Comparison of ENCODE assay signal across 17 cellular contexts in the genomic region with DNA sequence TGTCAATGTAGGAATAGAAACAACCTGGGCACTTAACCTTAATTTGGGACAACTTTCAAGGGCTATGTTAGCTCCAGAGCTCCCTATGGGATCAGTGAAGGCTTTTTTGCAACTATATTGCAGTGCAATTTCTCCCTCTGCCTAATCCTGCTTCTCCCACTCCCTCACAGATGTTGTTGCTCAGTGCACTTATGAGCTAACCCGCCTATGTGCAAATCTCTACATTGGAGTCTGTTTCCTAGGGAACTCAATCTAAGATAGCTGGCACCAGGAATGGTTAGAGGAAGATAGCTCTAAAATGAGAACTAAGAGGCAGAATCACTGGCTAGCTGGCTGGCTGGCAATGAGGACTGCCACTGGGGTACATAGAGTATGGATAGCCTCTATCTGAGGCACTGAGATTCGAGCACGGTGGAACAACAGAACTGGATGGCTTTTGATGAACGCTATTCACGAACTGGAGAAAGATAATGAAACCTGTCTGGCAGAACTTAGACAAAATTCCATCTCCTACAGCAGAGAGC.
"Had no signal": no experiment of that assay in that cellular context is flagged by ENCODE, and none has a peak within 500 bp of the region (broad histone marks: within the 10 kb centered on the region; RNA-seq: fewer than 3 reads in every experiment).

No MANE protein-coding gene starts in this region.

- H3K4me3 Mint-ChIP-seq: activated CD4-positive, alpha-beta memory T cell treated with anti-CD3 and anti-CD28 coated beads, Interleukin-2, amount 10 ng/mL, durations not matched to agents 7 days and 5 days; activated T-cell treated with anti-CD3 and anti-CD28 coated beads, Interleukin-2, amount 50 U/mL, for 72 hours had no signal

- H3K27me3 ChIP-seq: body of pancreas, spleen, tibial artery had no signal

- H3K27ac ChIP-seq: body of pancreas, tibial artery had no signal

- DNase-seq: activated CD4-positive, alpha-beta memory T cell treated with anti-CD3 and anti-CD28 coated beads, Interleukin-2, amount 10 ng/mL, durations not matched to agents 7 days and 5 days; activated CD4-positive, alpha-beta T cell treated with anti-CD3 and anti-CD28 coated beads for 48 hours; activated CD4-positive, CD25-positive, alpha-beta regulatory T cell; activated gamma-delta T cell treated with Interleukin-2 at 50 U/mL for 16 hours; activated T-cell treated with anti-CD3 and anti-CD28 coated beads, Interleukin-2, amount 50 U/mL, for 72 hours; amniotic stem cell; body of pancreas; erythroblast; foreskin melanocyte; retina; spleen; stimulated activated naive CD4-positive, alpha-beta T cell; T-helper 9 cell; tibial artery had no signal

- H3K27me3 Mint-ChIP-seq: activated CD4-positive, alpha-beta memory T cell treated with anti-CD3 and anti-CD28 coated beads, Interleukin-2, amount 10 ng/mL, durations not matched to agents 7 days and 5 days had no signal

- H3K27ac Mint-ChIP-seq: activated CD4-positive, alpha-beta memory T cell treated with anti-CD3 and anti-CD28 coated beads, Interleukin-2, amount 10 ng/mL, durations not matched to agents 7 days and 5 days; activated T-cell treated with anti-CD3 and anti-CD28 coated beads, Interleukin-2, amount 50 U/mL, for 72 hours had no signal

- H3K9me3 ChIP-seq: body of pancreas, spleen, tibial artery had no signal

- H3K9me3 Mint-ChIP-seq: activated CD4-positive, alpha-beta memory T cell treated with anti-CD3 and anti-CD28 coated beads, Interleukin-2, amount 10 ng/mL, durations not matched to agents 7 days and 5 days had no signal

- H3K4me3 ChIP-seq: body of pancreas, lung, spleen, tibial artery had no signal

- ATAC-seq: activated naive CD4-positive, alpha-beta T cell treated with anti-CD3 and anti-CD28 coated beads, Interleukin-2, amount 50 U/mL, for 72 hours; activated T-cell treated with anti-CD3 and anti-CD28 coated beads, Interleukin-2, amount 50 U/mL, for 72 hours; body of pancreas; left lobe of liver had no signal

- H3K4me1 ChIP-seq: body of pancreas, tibial artery had no signal
